In the genomic region with DNA sequence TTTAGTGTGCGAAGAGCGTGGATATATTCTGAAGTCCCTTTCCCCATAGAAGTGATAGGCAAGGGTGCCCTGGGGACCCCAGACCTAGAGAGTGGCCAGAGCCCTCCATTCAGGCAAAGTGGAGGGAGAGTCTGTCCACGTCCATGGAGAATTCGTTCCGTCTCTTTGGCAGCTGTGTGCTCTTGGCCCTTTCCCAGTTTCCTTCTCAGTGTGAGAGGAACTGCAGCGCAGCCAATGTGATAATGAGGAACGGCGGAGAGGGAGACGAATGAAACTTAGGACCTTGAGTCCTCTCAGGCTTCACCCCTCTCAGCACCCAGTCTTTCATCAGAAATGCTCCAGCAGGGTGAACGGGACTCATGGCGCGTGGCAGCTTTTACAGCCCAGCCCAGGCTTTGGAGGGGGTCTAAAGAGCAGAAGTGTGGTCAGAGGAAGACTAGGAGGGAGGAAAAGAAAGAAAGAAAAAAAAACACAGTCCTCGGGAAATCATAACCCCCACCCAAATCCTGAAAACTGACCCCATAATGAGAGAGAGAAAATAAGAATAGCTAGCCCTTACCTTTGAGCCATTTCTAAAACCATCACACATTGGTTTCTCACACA, we compare ENCODE assay signal across 9 cellular contexts.
DNase-seq lines count a peak whose midpoint lies in the region; ATAC-seq, FAIRE-seq and TF ChIP-seq lines count a peak whose summit lies in the region.
"Had no signal": no experiment of that assay in that cellular context is flagged by ENCODE, and none has a peak within 500 bp of the region (broad histone marks: within the 10 kb centered on the region; RNA-seq: fewer than 3 reads in every experiment).

No MANE protein-coding gene starts in this region.

- peak overlapping the region in 4 of 5 donors; percentile 13 to 79 (median 52) for H3K27ac ChIP-seq in adrenal gland

- ATAC-seq in sciatic nerve (peak; percentile 74), GM18502 (IDR thresholded peaks at IDR 0.05; ENCODE audit: poor library complexity, unreplicated experiment) (no peak)

- no peak for TF ChIP-seq POLR2A in adrenal gland (IDR thresholded peaks at IDR 0.05)

- peaks cover 5 to 17% of the 10 kb centered on the region in 2 donors for H3K4me1 ChIP-seq in adrenal gland (replicated peaks in 1 of 2)

- no peaks in the 10 kb centered on the region for H3K36me3 ChIP-seq in adrenal gland (replicated peaks in 1 of 2)

- no peaks in the 10 kb centered on the region for H3K27me3 ChIP-seq in adrenal gland

- 60 to 68% (median 66%) methylated on average over 13 of the region's 13 CpGs for WGBS in adrenal gland, 4 donors

- no peak overlapping the region for H3K4me3 ChIP-seq in adrenal gland

- intact Hi-C loops in adrenal gland (cut with DNase I) (no loop called here), sciatic nerve (cut with DNase I) (no loop called here)

- no peak for DNase-seq in GM19239 (ENCODE audit: insufficient read length, low spot score)
- peak; percentile 28 to 74 (median 46) for DNase-seq in adrenal gland
- DNase-seq in hippocampal formation (lab: John Stamatoyannopoulos, UW), result peak; percentile 10 to 47
- peak; percentile 79 for DNase-seq in sciatic nerve (ENCODE audit: low spot score)
- DNase-seq in NCI-H1694 (lab: John Stamatoyannopoulos, UW), result no peak
- no peak for DNase-seq in activated T-cell treated with anti-CD3 and anti-CD28 coated beads, Interleukin-2, amount 50 U/mL, for 48 hours
- DNase-seq in kidney tubule cell (ENCODE audit: low spot score), result no peak
- DNase-seq: NCI-H1417 treated with DMSO at 0.1 percent for 48 hours had no signal

- H3K9me3 ChIP-seq in adrenal gland (replicated peaks in 1 of 3), result no peaks in the 10 kb centered on the region

- no peak for TF ChIP-seq CTCF in adrenal gland (IDR thresholded peaks at IDR 0.05)

- FAIRE-seq in GM19239 (lab: Jason Lieb, UNC), result peak; percentile 18

Comparison
In these comparisons a context has a peak if more than half of its experiments do, and no peak if none do; other contexts are left out.
1. DNase-seq: peak in adrenal gland (7 of 7), hippocampal formation (2 of 2) and sciatic nerve (single experiment); none in GM19239 (single experiment), NCI-H1694 (single experiment), activated T-cell treated with anti-CD3 and anti-CD28 coated beads, Interleukin-2, amount 50 U/mL, for 48 hours (0 of 2) and kidney tubule cell (single experiment).